In genomic region chr13:31807090-31807541, GRCh38 we compare ENCODE assay signal across 11 cellular contexts.
A peak's percentile ranks its signal among the peaks of the same experiment; 100 is the strongest.
DNase-seq lines count a peak whose midpoint lies in the region; TF ChIP-seq lines count a peak whose summit lies in the region.
"Had no signal": no experiment of that assay in that cellular context is flagged by ENCODE, and none has a peak within 500 bp of the region (broad histone marks: within the 10 kb centered on the region; RNA-seq: fewer than 3 reads in every experiment).

No MANE protein-coding gene starts in this region.

- no peak for TF ChIP-seq CTCF in astrocyte of the spinal cord (IDR thresholded peaks at IDR 0.05; ENCODE audit: low read depth, low read length)

- H3K4me3 ChIP-seq in astrocyte of the spinal cord (ENCODE audit: low read depth, low read length), result no peak overlapping the region

- DNase-seq in activated gamma-delta T cell treated with Interleukin-2 at 50 U/mL for 16 hours (peak; percentile 9), activated gamma-delta T cell (lab: John Stamatoyannopoulos, UW) (no peak), NOMO-1 treated with dmso at 0.1 percent for 144 hours (lab: John Stamatoyannopoulos, UW; ENCODE audit: unreplicated experiment) (peak; percentile 93), astrocyte of the spinal cord (ENCODE audit: low read depth, low spot score) (peak; percentile 52), anterior cingulate cortex (lab: John Stamatoyannopoulos, UW) (no peak), NCI-H2196 (lab: John Stamatoyannopoulos, UW; ENCODE audit: unreplicated experiment) (no peak), hippocampal formation (lab: John Stamatoyannopoulos, UW) (no peak)
- peak; percentile 7 for DNase-seq in stimulated activated CD8-positive, alpha-beta memory T cell treated with anti-CD3 and anti-CD28 coated beads, Interleukin-12 subunit alpha, Interleukin-12 subunit beta, amount 100 ng/mL, for 4 hours (ENCODE audit: low read depth)
- DNase-seq: brain microvascular endothelial cell, Caco-2, small intestine had no signal

- in situ Hi-C loops in astrocyte of the spinal cord (cut with HindIII; ENCODE audit: low sequenced_read_pairs), result no loop called here

Comparison
In these comparisons a context has a peak if more than half of its experiments do, and no peak if none do; other contexts are left out.
1. DNase-seq: peak in activated gamma-delta T cell treated with Interleukin-2 at 50 U/mL for 16 hours (single experiment), NOMO-1 treated with dmso at 0.1 percent for 144 hours (single experiment), astrocyte of the spinal cord (single experiment) and stimulated activated CD8-positive, alpha-beta memory T cell treated with anti-CD3 and anti-CD28 coated beads, Interleukin-12 subunit alpha, Interleukin-12 subunit beta, amount 100 ng/mL, for 4 hours (single experiment); none in activated gamma-delta T cell (single experiment), anterior cingulate cortex (0 of 58), NCI-H2196 (single experiment) and hippocampal formation (0 of 2).